ENCODE assay signal across 17 cellular contexts in genomic region chr9:34157898-34158297, GRCh38.
"Had no signal": no experiment of that assay in that cellular context is flagged by ENCODE, and none has a peak within 500 bp of the region (broad histone marks: within the 10 kb centered on the region; RNA-seq: fewer than 3 reads in every experiment).

No MANE protein-coding gene starts in this region.

- H3K9me3 ChIP-seq: left lung, right atrium auricular region, suprapubic skin, transverse colon had no signal

- H3K4me1 ChIP-seq: right atrium auricular region, transverse colon had no signal

- ATAC-seq: activated T-helper 17 cell treated with anti-CD3 and anti-CD28 coated beads, Interleukin-2, amount 50 U/mL, for 72 hours had no signal

- DNase-seq: activated CD4-positive, alpha-beta T cell treated with anti-CD3 and anti-CD28 coated beads, Interleukin-2, amount 50 U/mL, for 4 hours; activated naive CD4-positive, alpha-beta T cell; activated naive CD8-positive, alpha-beta T cell treated with anti-CD3 and anti-CD28 coated beads for 36 hours; amniotic stem cell; caudate nucleus; dorsolateral prefrontal cortex; foreskin melanocyte; occipital lobe; stimulated activated CD4-positive, alpha-beta T cell treated with anti-CD3 and anti-CD28 coated beads, Interleukin-15, amount 100 ng/mL, for 24 hours; stimulated activated CD4-positive, alpha-beta T cell treated with anti-CD3 and anti-CD28 coated beads, Interleukin-2, amount 100 ng/mL, for 48 hours; WERI-Rb-1 had no signal

- H3K4me3 ChIP-seq: dorsolateral prefrontal cortex, left lung, right atrium auricular region, skin epidermis, suprapubic skin, transverse colon had no signal

- H3K27ac ChIP-seq: dorsolateral prefrontal cortex, right atrium auricular region, suprapubic skin, transverse colon, WERI-Rb-1 had no signal

- H3K27me3 ChIP-seq: dorsolateral prefrontal cortex, left lung, right atrium auricular region, suprapubic skin, transverse colon had no signal

- H3K36me3 ChIP-seq: left lung, right atrium auricular region, suprapubic skin, transverse colon, WERI-Rb-1 had no signal
